Comparison of ENCODE assay signal across 8 cellular contexts in the genomic region with DNA sequence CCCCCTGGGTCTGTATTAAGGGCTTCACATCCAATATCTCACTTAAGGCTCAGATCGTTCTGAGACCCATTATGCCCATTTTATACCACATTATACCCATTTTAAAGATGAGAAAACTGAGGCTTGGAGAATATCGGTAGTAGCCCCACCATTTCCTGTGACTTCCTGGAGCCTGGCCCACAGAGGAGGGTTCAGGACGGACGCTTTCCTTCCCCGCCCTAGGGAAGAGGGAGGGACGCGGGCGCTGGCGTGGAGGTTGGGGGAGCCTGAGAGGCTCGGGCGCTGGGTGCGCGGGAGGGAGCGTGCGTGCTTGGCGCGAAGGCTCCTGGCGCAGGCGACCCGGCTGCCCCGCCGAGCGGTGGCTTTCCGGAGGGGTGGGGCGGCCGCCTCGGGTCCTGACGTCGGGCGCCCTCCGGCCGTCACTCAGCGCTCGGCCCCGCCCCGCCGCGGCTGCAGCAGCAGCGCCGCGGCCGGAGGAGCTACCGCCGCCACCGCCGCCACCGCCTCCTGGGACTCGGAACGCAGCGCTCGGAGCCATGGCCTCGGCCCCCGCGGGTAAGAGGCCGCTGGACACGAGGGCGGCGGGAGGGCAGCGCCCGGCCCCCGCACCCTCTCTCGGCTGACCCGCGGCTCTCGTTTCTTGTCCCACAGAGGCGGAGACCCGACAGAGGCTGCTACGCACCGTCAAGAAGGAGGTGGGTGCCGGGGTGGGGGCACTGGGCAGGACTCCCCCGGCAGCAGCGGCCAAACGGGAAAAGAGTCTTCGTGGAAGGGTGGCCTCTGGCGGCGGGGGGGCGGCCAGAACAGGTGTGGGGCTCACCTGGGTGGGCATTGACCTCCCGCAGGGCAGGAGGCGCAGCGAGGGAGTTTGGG. TPM values are rescaled to one million over a fixed set of nuclear protein-coding genes. Genes with fewer than 3 reads are reported as not detected.
A peak's percentile ranks its signal among the peaks of the same experiment; 100 is the strongest.
DNase-seq lines count a peak whose midpoint lies in the region; ATAC-seq and TF ChIP-seq lines count a peak whose summit lies in the region.

A gene with protein sequence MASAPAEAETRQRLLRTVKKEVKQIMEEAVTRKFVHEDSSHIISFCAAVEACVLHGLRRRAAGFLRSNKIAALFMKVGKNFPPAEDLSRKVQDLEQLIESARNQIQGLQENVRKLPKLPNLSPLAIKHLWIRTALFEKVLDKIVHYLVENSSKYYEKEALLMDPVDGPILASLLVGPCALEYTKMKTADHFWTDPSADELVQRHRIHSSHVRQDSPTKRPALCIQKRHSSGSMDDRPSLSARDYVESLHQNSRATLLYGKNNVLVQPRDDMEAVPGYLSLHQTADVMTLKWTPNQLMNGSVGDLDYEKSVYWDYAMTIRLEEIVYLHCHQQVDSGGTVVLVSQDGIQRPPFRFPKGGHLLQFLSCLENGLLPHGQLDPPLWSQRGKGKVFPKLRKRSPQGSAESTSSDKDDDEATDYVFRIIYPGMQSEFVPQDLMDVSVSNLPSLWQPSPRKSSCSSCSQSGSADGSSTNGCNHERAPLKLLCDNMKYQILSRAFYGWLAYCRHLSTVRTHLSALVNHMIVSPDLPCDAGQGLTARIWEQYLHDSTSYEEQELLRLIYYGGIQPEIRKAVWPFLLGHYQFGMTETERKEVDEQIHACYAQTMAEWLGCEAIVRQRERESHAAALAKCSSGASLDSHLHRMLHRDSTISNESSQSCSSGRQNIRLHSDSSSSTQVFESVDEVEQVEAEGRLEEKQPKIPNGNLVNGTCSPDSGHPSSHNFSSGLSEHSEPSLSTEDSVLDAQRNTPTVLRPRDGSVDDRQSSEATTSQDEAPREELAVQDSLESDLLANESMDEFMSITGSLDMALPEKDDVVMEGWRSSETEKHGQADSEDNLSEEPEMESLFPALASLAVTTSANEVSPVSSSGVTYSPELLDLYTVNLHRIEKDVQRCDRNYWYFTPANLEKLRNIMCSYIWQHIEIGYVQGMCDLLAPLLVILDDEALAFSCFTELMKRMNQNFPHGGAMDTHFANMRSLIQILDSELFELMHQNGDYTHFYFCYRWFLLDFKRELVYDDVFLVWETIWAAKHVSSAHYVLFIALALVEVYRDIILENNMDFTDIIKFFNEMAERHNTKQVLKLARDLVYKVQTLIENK (plus strand): TSS at position 422 of the 873 bp plus-strand sequence. CDS start 115 bp downstream, at position 537.

- peaks cover 10% of the 10 kb centered on the region for H3K4me1 ChIP-seq in HUES6 (ENCODE audit: control insufficient read depth, insufficient read depth, low read length)
- H3K4me1 ChIP-seq in RWPE2 (ENCODE audit: insufficient read depth, poor library complexity, severe bottlenecking), result no peaks in the 10 kb centered on the region

- H3K4me3 Mint-ChIP-seq in neural crest cell, result peak within 1 kb of the TSS; percentile 62
- peak within 1 kb of the TSS; percentile 68 to 76 for H3K4me3 Mint-ChIP-seq in stimulated activated naive CD8-positive, alpha-beta T cell treated with anti-CD3 and anti-CD28 coated beads, Interleukin-15, amount 100 ng/mL, for 72 hours

- TF ChIP-seq CTCF in RWPE2 (IDR thresholded peaks at IDR 0.05; ENCODE audit: poor library complexity, severe bottlenecking) (no peak), neural crest cell (conservative IDR thresholded peaks at IDR 0.05) (no peak)

- H3K4me1 Mint-ChIP-seq in neural crest cell, result peaks cover 20% of the 10 kb centered on the region
- peaks cover 13% of the 10 kb centered on the region for H3K4me1 Mint-ChIP-seq in stimulated activated naive CD8-positive, alpha-beta T cell treated with anti-CD3 and anti-CD28 coated beads, Interleukin-15, amount 100 ng/mL, for 72 hours

- H3K36me3 ChIP-seq in HUES6 (ENCODE audit: control insufficient read depth, insufficient read depth, low read length) (no peaks in the 10 kb centered on the region), RWPE2 (ENCODE audit: low read depth) (no peaks in the 10 kb centered on the region)

- no peaks in the 10 kb centered on the region for H3K9me3 ChIP-seq in HUES6 (ENCODE audit: control insufficient read depth, insufficient read depth, low read depth, low read length)
- H3K9me3 ChIP-seq in RWPE2 (ENCODE audit: severe bottlenecking), result no peaks in the 10 kb centered on the region

- in situ Hi-C loops in G401 (cut with HindIII; ENCODE audit: low sequenced_read_pairs), result no loop called here

- no peak within 1 kb of the TSS for H3K27ac Mint-ChIP-seq in neural crest cell (ENCODE audit: unreplicated experiment)
- H3K27ac Mint-ChIP-seq in stimulated activated naive CD8-positive, alpha-beta T cell treated with anti-CD3 and anti-CD28 coated beads, Interleukin-15, amount 100 ng/mL, for 72 hours, result peak within 1 kb of the TSS; percentile 8 to 15

- no peaks in the 10 kb centered on the region for H3K36me3 Mint-ChIP-seq in neural crest cell (ENCODE audit: low read depth)

- no peaks in the 10 kb centered on the region for H3K9me3 Mint-ChIP-seq in neural crest cell
- no peaks in the 10 kb centered on the region for H3K9me3 Mint-ChIP-seq in stimulated activated naive CD8-positive, alpha-beta T cell treated with anti-CD3 and anti-CD28 coated beads, Interleukin-15, amount 100 ng/mL, for 72 hours

- H3K4me3 ChIP-seq in HUES6 (ENCODE audit: low read depth, low read length), result peak within 1 kb of the TSS; percentile 86
- H3K4me3 ChIP-seq in RWPE2 (ENCODE audit: severe bottlenecking), result peak within 1 kb of the TSS; percentile 23

- no peak within 1 kb of the TSS for H3K27ac ChIP-seq in HUES6 (ENCODE audit: low read depth, low read length)
- no peak within 1 kb of the TSS for H3K27ac ChIP-seq in RWPE2 (ENCODE audit: poor library complexity, severe bottlenecking)

- ATAC-seq in RWPE2 (ENCODE audit: low read depth), result peak; percentile 76
- peak; percentile 94 for ATAC-seq in stimulated activated naive CD8-positive, alpha-beta T cell treated with anti-CD3 and anti-CD28 coated beads, Interleukin-15, amount 100 ng/mL, for 72 hours
- ATAC-seq in HG02981 (IDR thresholded peaks at IDR 0.05; ENCODE audit: unreplicated experiment), result no peak

- peak; percentile 82 for DNase-seq in G401 (ENCODE audit: low spot score)
- no peak for DNase-seq in RWPE2 (ENCODE audit: low spot score)
- DNase-seq in activated gamma-delta T cell (lab: John Stamatoyannopoulos, UW), result peak; percentile 65
- peak; percentile 59 for DNase-seq in foreskin melanocyte
- DNase-seq in neural crest cell (ENCODE audit: low read depth, low spot score), result peak; percentile 73
- peak; percentile 67 to 80 for DNase-seq in stimulated activated naive CD8-positive, alpha-beta T cell treated with anti-CD3 and anti-CD28 coated beads, Interleukin-15, amount 100 ng/mL, for 72 hours

- H3K9ac ChIP-seq in HUES6 (ENCODE audit: low read length), result no peak within 1 kb of the TSS

- H3K27me3 Mint-ChIP-seq in neural crest cell (ENCODE audit: low read depth), result peaks cover 9% of the 10 kb centered on the region
- H3K27me3 Mint-ChIP-seq in stimulated activated naive CD8-positive, alpha-beta T cell treated with anti-CD3 and anti-CD28 coated beads, Interleukin-15, amount 100 ng/mL, for 72 hours, result peaks cover 12% of the 10 kb centered on the region

- H3K27me3 ChIP-seq in HUES6 (ENCODE audit: control insufficient read depth, insufficient read depth, low read length) (peaks cover 15% of the 10 kb centered on the region; the same call in 1 of the 2 replicates), RWPE2 (ENCODE audit: insufficient read depth, poor library complexity, severe bottlenecking) (peaks cover 12% of the 10 kb centered on the region)

RNA-seq across cellular contexts. Expression of the gene that starts here (rescaled TPM):
- not detected in 2 replicates for total RNA-seq in G401 (2014; rRNA removed; shearing (Covaris generic))
- 0.50 and 0.75 TPM in 2 replicates for total RNA-seq in neural crest cell

Comparison
In these comparisons a context has a peak if more than half of its experiments do, and no peak if none do; other contexts are left out.
1. Peak in DNase-seq in G401; RNA of the gene not detected or under 1 TPM.
2. Peak in DNase-seq in neural crest cell; RNA of the gene not detected or under 1 TPM.